In the genomic region with DNA sequence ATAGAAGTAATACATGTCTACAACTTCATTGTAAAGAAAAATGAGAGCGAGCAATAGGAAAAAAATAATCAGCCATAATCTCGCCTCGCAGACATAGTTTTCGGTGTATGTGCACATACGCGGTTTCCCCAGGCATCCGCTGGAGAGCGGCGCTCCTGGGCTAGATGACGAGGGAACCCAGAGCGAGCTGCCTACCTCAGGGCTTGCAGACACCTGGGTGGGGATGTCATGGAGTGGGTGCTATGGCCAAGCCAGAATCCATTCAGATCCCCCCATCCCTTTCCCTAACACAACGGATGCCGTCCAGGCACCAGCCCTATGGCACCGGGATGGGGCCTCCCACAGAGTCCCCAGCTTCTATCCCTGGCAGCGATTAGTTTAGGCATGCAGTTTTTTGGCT, we compare ENCODE assay signal across 18 cellular contexts. TPM values are rescaled to one million over a fixed set of nuclear protein-coding genes. Genes with fewer than 3 reads are reported as not detected.
"Had no signal": no experiment of that assay in that cellular context is flagged by ENCODE, and none has a peak within 500 bp of the region (broad histone marks: within the 10 kb centered on the region; RNA-seq: fewer than 3 reads in every experiment).

No MANE protein-coding gene starts in this region.

- H3K9me2 ChIP-seq: SK-N-SH had no signal

- H3K27ac ChIP-seq: brain microvascular endothelial cell, WERI-Rb-1 had no signal

- H3K9me3 ChIP-seq: SK-N-SH had no signal

- H3K36me3 Mint-ChIP-seq: activated naive CD8-positive, alpha-beta T cell treated with anti-CD3 and anti-CD28 coated beads for 36 hours had no signal

- H3K27ac Mint-ChIP-seq: activated CD8-positive, alpha-beta T cell treated with anti-CD3 and anti-CD28 coated beads for 36 hours; activated naive CD4-positive, alpha-beta T cell treated with anti-CD3 and anti-CD28 coated beads for 36 hours; activated naive CD8-positive, alpha-beta T cell treated with anti-CD3 and anti-CD28 coated beads for 36 hours; activated T-cell treated with anti-CD3 and anti-CD28 coated beads, Interleukin-2, amount 50 U/mL, for 24 hours; activated T-helper 1 cell treated with anti-CD3 and anti-CD28 coated beads, Interleukin-12 subunit alpha, Interleukin-12 subunit beta, Interleukin-2, Interleukin-4 antibody, amounts not matched to agents 30 ng/mL and 10 ng/mL and 1 ng/mL, durations not matched to agents 14 hours and 24 hours and 36 hours had no signal

- H3K36me3 ChIP-seq: brain microvascular endothelial cell, WERI-Rb-1 had no signal

- H3K4me3 Mint-ChIP-seq: activated CD8-positive, alpha-beta T cell treated with anti-CD3 and anti-CD28 coated beads for 36 hours; activated naive CD4-positive, alpha-beta T cell treated with anti-CD3 and anti-CD28 coated beads for 36 hours; activated naive CD8-positive, alpha-beta T cell treated with anti-CD3 and anti-CD28 coated beads for 36 hours; activated T-cell treated with anti-CD3 and anti-CD28 coated beads, Interleukin-2, amount 50 U/mL, for 24 hours; activated T-helper 1 cell treated with anti-CD3 and anti-CD28 coated beads, Interleukin-12 subunit alpha, Interleukin-12 subunit beta, Interleukin-2, Interleukin-4 antibody, amounts not matched to agents 30 ng/mL and 10 ng/mL and 1 ng/mL, durations not matched to agents 14 hours and 24 hours and 36 hours had no signal

- DNase-seq: activated CD4-positive, alpha-beta T cell treated with anti-CD3 and anti-CD28 coated beads for 4 hours; activated CD8-positive, alpha-beta T cell treated with anti-CD3 and anti-CD28 coated beads for 36 hours; activated gamma-delta T cell; activated naive CD4-positive, alpha-beta T cell treated with anti-CD3 and anti-CD28 coated beads for 36 hours; activated naive CD8-positive, alpha-beta T cell treated with anti-CD3 and anti-CD28 coated beads for 36 hours; activated T-cell treated with anti-CD3 and anti-CD28 coated beads, Interleukin-2, amount 50 U/mL, for 24 hours; brain microvascular endothelial cell; NCI-H1105 treated with DMSO at 0.1 percent for 48 hours; NCI-H1436 treated with DMSO at 0.1 percent for 48 hours; NCI-H187; NCI-H2081 treated with DMSO at 0.1 percent for 48 hours; NCI-H446; SK-N-SH; T-helper 1 cell; WERI-Rb-1 had no signal

- H3K9me3 Mint-ChIP-seq: activated CD8-positive, alpha-beta T cell treated with anti-CD3 and anti-CD28 coated beads for 36 hours; activated naive CD4-positive, alpha-beta T cell treated with anti-CD3 and anti-CD28 coated beads for 36 hours; activated naive CD8-positive, alpha-beta T cell treated with anti-CD3 and anti-CD28 coated beads for 36 hours; activated T-cell treated with anti-CD3 and anti-CD28 coated beads, Interleukin-2, amount 50 U/mL, for 24 hours; activated T-helper 1 cell treated with anti-CD3 and anti-CD28 coated beads, Interleukin-12 subunit alpha, Interleukin-12 subunit beta, Interleukin-2, Interleukin-4 antibody, amounts not matched to agents 30 ng/mL and 10 ng/mL and 1 ng/mL, durations not matched to agents 14 hours and 24 hours and 36 hours had no signal

RNA-seq across cellular contexts. Expression of a gene that starts 4.5 kb away (rescaled TPM):
- total RNA-seq: activated CD8-positive, alpha-beta T cell treated with anti-CD3 and anti-CD28 coated beads for 36 hours; activated naive CD4-positive, alpha-beta T cell treated with anti-CD3 and anti-CD28 coated beads for 36 hours; activated naive CD8-positive, alpha-beta T cell treated with anti-CD3 and anti-CD28 coated beads for 36 hours; activated T-helper 1 cell treated with anti-CD3 and anti-CD28 coated beads, Interleukin-12 subunit alpha, Interleukin-12 subunit beta, Interleukin-2, Interleukin-4 antibody, amounts not matched to agents 30 ng/mL and 10 ng/mL and 1 ng/mL, durations not matched to agents 14 hours and 24 hours and 36 hours; T-helper 2 cell treated with Interferon-gamma antibody and Interleukin-4, amounts not matched to agents 100 ng/mL and 5 ng/mL, for 36 hours had no signal
- polyA plus RNA-seq: adipose tissue, SK-N-SH had no signal

RNA-seq across cellular contexts. Expression of a gene that starts 33.0 kb away (rescaled TPM):
- total RNA-seq: T-helper 2 cell treated with Interferon-gamma antibody and Interleukin-4, amounts not matched to agents 100 ng/mL and 5 ng/mL, for 36 hours had no signal
